In genomic region chr2:10305715-10306114, GRCh38 we compare ENCODE assay signal across 7 cellular contexts. TPM values are rescaled to one million over a fixed set of nuclear protein-coding genes. Genes with fewer than 3 reads are reported as not detected.
DNase-seq lines count a peak whose midpoint lies in the region; ATAC-seq, FAIRE-seq and TF ChIP-seq lines count a peak whose summit lies in the region.

No MANE protein-coding gene starts in this region.

- TF ChIP-seq EP300 in H1 (IDR thresholded peaks at IDR 0.05; ENCODE audit: borderline replicate concordance in 1 of 2, low read depth in 2 of 2, low read length in 2 of 2): no peak

- H3K56ac ChIP-seq in H1 (replicated peaks; ENCODE audit: insufficient read length, low read depth, low read length): no peak overlapping the region

- DNase-seq in HFF-Myc (ENCODE audit: extremely low read depth, low read depth) (no peak), H1 (ENCODE audit: low read depth in 1 of 2, low spot score in 2 of 2) (no peak), NCI-H1048 (lab: John Stamatoyannopoulos, UW) (no peak), prostate gland (ENCODE audit: low spot score) (no peak)
- peak; percentile 78 for DNase-seq in activated CD4-positive, alpha-beta T cell treated with anti-CD3 and anti-CD28 coated beads for 36 hours
- DNase-seq in stimulated activated CD4-positive, alpha-beta T cell treated with anti-CD3 and anti-CD28 coated beads, Interleukin-4, amount 100 ng/mL, for 24 hours: peak; percentile 40

- H3K23me2 ChIP-seq in H1 (ENCODE audit: low read depth, low read length): peaks cover 19% of the 10 kb centered on the region

- POLR2A ChIA-PET in activated CD4-positive, alpha-beta T cell treated with anti-CD3 and anti-CD28 coated beads for 36 hours (lab: Charles Lee): interaction anchor here (0.6 to 1.1 kb wide), 5 partner anchors 104 to 1624 kb away, joined by 3 to 9 read pairs (median 4); partner anchors contain the start of gene ID2
- POLR2A ChIA-PET in H1 (lab: Charles Lee; ENCODE audit: partially characterized antibody): interaction anchor here (1.0 to 1.8 kb wide), 2 partner anchors 9 to 114 kb away, joined by 3 to 5 read pairs; no protein-coding TSS in a partner anchor

- no peak overlapping the region for H2AK5ac ChIP-seq in H1 (ENCODE audit: low read depth, low read length)

- no peaks in the 10 kb centered on the region for H3K9me3 Mint-ChIP-seq in activated CD4-positive, alpha-beta T cell treated with anti-CD3 and anti-CD28 coated beads for 36 hours (ENCODE audit: low read depth)

- no peaks in the 10 kb centered on the region for H3K36me3 ChIP-seq in H1 (ENCODE audit: control insufficient read depth in 2 of 4, insufficient read depth in 4 of 4, low read length in 3 of 4)
- H3K36me3 ChIP-seq in prostate gland: no peaks in the 10 kb centered on the region

- H2BK5ac ChIP-seq in H1 (ENCODE audit: low read depth, low read length): no peak overlapping the region

- H2BK120ac ChIP-seq in H1 (replicated peaks; ENCODE audit: low read depth, low read length): no peak overlapping the region

- H3K18ac ChIP-seq in H1 (ENCODE audit: extremely low read depth, low read length): no peak overlapping the region

- no peak overlapping the region for H2AFZ ChIP-seq in H1 (ENCODE audit: low read length)

- H3K4me3 Mint-ChIP-seq in activated CD4-positive, alpha-beta T cell treated with anti-CD3 and anti-CD28 coated beads for 36 hours: peak overlapping the region; percentile 100

- H3K4ac ChIP-seq in H1 (replicated peaks; ENCODE audit: insufficient read length, low read depth, low read length): no peak overlapping the region

- CTCF ChIA-PET in activated CD4-positive, alpha-beta T cell treated with anti-CD3 and anti-CD28 coated beads for 36 hours (lab: Charles Lee): interaction anchor here (0.6 to 10.3 kb wide), 5 partner anchors 24 to 103 kb away, joined by 3 to 88 read pairs (median 3); no protein-coding TSS in a partner anchor
- CTCF ChIA-PET in H1 (lab: Charles Lee; ENCODE audit: partially characterized antibody): interaction anchor here (0.7 to 4.8 kb wide), 30 partner anchors 9 to 606 kb away, joined by 3 to 32 read pairs (median 4); partner anchors contain the start of gene KCNF1

- no peak overlapping the region for H3K23ac ChIP-seq in H1 (ENCODE audit: insufficient read length)

- peaks cover 69% of the 10 kb centered on the region for H3K4me1 Mint-ChIP-seq in activated CD4-positive, alpha-beta T cell treated with anti-CD3 and anti-CD28 coated beads for 36 hours

- H4K8ac ChIP-seq in H1 (ENCODE audit: extremely low read depth, insufficient read depth, low read length): no peak overlapping the region

- no peak overlapping the region for H4K91ac ChIP-seq in H1 (replicated peaks; ENCODE audit: insufficient read length, low read length)

- H3K36me3 Mint-ChIP-seq in activated CD4-positive, alpha-beta T cell treated with anti-CD3 and anti-CD28 coated beads for 36 hours (ENCODE audit: low read depth): peaks cover 7% of the 10 kb centered on the region

- peak overlapping the region; percentile 72 for H3K27ac Mint-ChIP-seq in activated CD4-positive, alpha-beta T cell treated with anti-CD3 and anti-CD28 coated beads for 36 hours

- peaks cover 0 to 10% (median 8%) of the 10 kb centered on the region in 4 experiments; a peak in 6 of 7 replicates for H3K4me1 ChIP-seq in H1 (replicated peaks in 1 of 4; ENCODE audit: control insufficient read depth in 3 of 4, insufficient read depth in 4 of 4, low read length in 3 of 4)
- H3K4me1 ChIP-seq in prostate gland (replicated peaks): peaks cover 3% of the 10 kb centered on the region

- 0 out of 2 replicates have a peak, but pooled peaks cover 3% of the 10 kb centered on the region for H3K79me1 ChIP-seq in H1 (ENCODE audit: low read depth, low read length)

- no peak overlapping the region for H2BK15ac ChIP-seq in H1 (ENCODE audit: low read length)

- ATAC-seq in activated CD4-positive, alpha-beta T cell treated with anti-CD3 and anti-CD28 coated beads for 36 hours: peak; percentile 45
- no peak for ATAC-seq in HG03442 (IDR thresholded peaks at IDR 0.05; ENCODE audit: unreplicated experiment)

- H3K27me3 ChIP-seq in H1 (replicated peaks in 1 of 4; ENCODE audit: control insufficient read depth in 3 of 4, extremely low read depth in 1 of 4, insufficient read depth in 3 of 4, low read length in 3 of 4) (peaks cover 11 to 38% (median 32%) of the 10 kb centered on the region in 4 experiments), prostate gland (replicated peaks; ENCODE audit: insufficient read depth) (no peaks in the 10 kb centered on the region)

- H3K14ac ChIP-seq in H1 (ENCODE audit: insufficient read length): no peak overlapping the region

- H4K5ac ChIP-seq in H1 (ENCODE audit: insufficient read length, low read depth, low read length): no peak overlapping the region

- H3K27me3 Mint-ChIP-seq in activated CD4-positive, alpha-beta T cell treated with anti-CD3 and anti-CD28 coated beads for 36 hours: no peaks in the 10 kb centered on the region

- TF ChIP-seq POLR2A in H1 (IDR thresholded peaks at IDR 0.05; ENCODE audit: control extremely low read depth in 1 of 2, low read depth in 2 of 2, low read length in 2 of 2): no peak
- TF ChIP-seq POLR2A in prostate gland (IDR thresholded peaks at IDR 0.05): no peak

- TF ChIP-seq RAD21 in H1 (IDR thresholded peaks at IDR 0.05 in 1 of 2, conservative IDR thresholded peaks at IDR 0.05 in 1 of 2; ENCODE audit: low read depth in 2 of 2, low read length in 2 of 2): peak; percentile 38 to 60

- H3K4me2 ChIP-seq in H1 (ENCODE audit: insufficient read depth in 1 of 2, low read depth in 2 of 2, low read length in 2 of 2): no peak overlapping the region

- H3K27ac ChIP-seq in H1 (ENCODE audit: low read depth, low read length) (no peak overlapping the region), prostate gland (no peak overlapping the region)

- peaks cover 4 to 8% of the 10 kb centered on the region in 2 experiments for H4K20me1 ChIP-seq in H1 (replicated peaks in 1 of 2; ENCODE audit: control insufficient read depth in 1 of 2, insufficient read depth in 2 of 2, low read length in 2 of 2)

- no peak overlapping the region for H2BK20ac ChIP-seq in H1 (ENCODE audit: low read length)

- TF ChIP-seq CTCF in HFF-Myc (IDR thresholded peaks at IDR 0.05; ENCODE audit: low read depth, low read length, missing control alignments) (peak; percentile 22), H1 (IDR thresholded peaks at IDR 0.05; ENCODE audit: control extremely low read depth in 1 of 3, insufficient read depth in 1 of 3, low read depth in 1 of 3, low read length in 3 of 3) (peak; percentile 43 to 51 (median 49)), prostate gland (IDR thresholded peaks at IDR 0.05) (no peak)

- FAIRE-seq in H1 (lab: Jason Lieb, UNC): no peak

- no peaks in the 10 kb centered on the region for H3K79me2 ChIP-seq in H1 (ENCODE audit: control insufficient read depth in 1 of 2, insufficient read depth in 2 of 2, low read length in 2 of 2)

- H3K9ac ChIP-seq in H1 (replicated peaks in 1 of 4; ENCODE audit: extremely low read depth in 1 of 4, low read depth in 3 of 4, low read length in 3 of 4): no peak overlapping the region

- no peak overlapping the region for H2BK12ac ChIP-seq in H1 (ENCODE audit: low read depth, low read length)

- intact Hi-C loops in activated CD4-positive, alpha-beta T cell treated with anti-CD3 and anti-CD28 coated beads for 36 hours (cut with DNase I, micrococcal nuclease): loop anchor here (1.0 to 10.0 kb wide), 4 partner anchors 25 to 1471 kb away; partner anchors contain the start of genes KIDINS220 (in 1 of the 2) and NOL10 (in 1 of the 2)
- intact Hi-C loops in prostate gland (cut with DNase I): no loop called here

- peak overlapping the region; percentile 94 for H3K4me3 ChIP-seq in HFF-Myc (replicated peaks; ENCODE audit: low read depth, low read length)
- H3K4me3 ChIP-seq in H1 (ENCODE audit: extremely low read depth in 1 of 4, insufficient read depth in 2 of 4, low read depth in 3 of 4, low read length in 4 of 4): no peak overlapping the region
- no peak overlapping the region for H3K4me3 ChIP-seq in prostate gland

- no peaks in the 10 kb centered on the region for H3K9me3 ChIP-seq in H1 (ENCODE audit: insufficient read depth in 2 of 2, low read depth in 1 of 2, low read length in 1 of 2)
- H3K9me3 ChIP-seq in prostate gland: no peaks in the 10 kb centered on the region

- whole genome bisulfite sequencing in H1 (ENCODE audit: extremely low coverage in 1 of 2, insufficient coverage in 1 of 2, insufficient read length in 1 of 2, insufficient replicate concordance in 2 of 2, low coverage in 1 of 2, low lambda C conversion rate in 2 of 2, missing lambda C conversion rate in 1 of 2), 2 experiments: 74% methylated on average over 10 of the region's 10 CpGs; no CpG with 5 or more reads in 1 of the 2 experiments
- 88% methylated on average over 10 of the region's 10 CpGs for WGBS in prostate gland

TF ChIP-seq in H1, 55 proteins besides CTCF, POLR2A, EP300 and RAD21 (continues in another document):
- TF ChIP-seq CEBPB (IDR thresholded peaks at IDR 0.05; ENCODE audit: low read depth, low read length): no peak
- no peak for TF ChIP-seq E2F6 (IDR thresholded peaks at IDR 0.05)
- no peak for TF ChIP-seq SIRT6 (IDR thresholded peaks at IDR 0.05; ENCODE audit: low read length)
- no peak for TF ChIP-seq BCL11A (IDR thresholded peaks at IDR 0.05; ENCODE audit: low read depth in 2 of 2, low read length in 2 of 2)
- no peak for TF ChIP-seq TEAD4 (IDR thresholded peaks at IDR 0.05; ENCODE audit: low read depth, low read length)

RNA-seq across cellular contexts. Expression of gene HPCAL1, which starts 3.0 kb away (rescaled TPM):
- total RNA-seq in activated CD4-positive, alpha-beta T cell treated with anti-CD3 and anti-CD28 coated beads for 36 hours: 100 to 1,000 TPM; 109 to 114 TPM
- total RNA-seq in H1 (2021; fragmentation: NEBNext Ultra II Directional; extraction: Animal tissue kit (Norgen Biotek cat#: 25700)): 8.6 and 8.7 TPM in 2 replicates
- polyA plus RNA-seq in H1 (2011; rRNA removed): 5.8 and 11.5 TPM in 2 replicates
- polyA plus RNA-seq in H1 (2011; cell fraction: cytosol; rRNA removed): 5.9 TPM
- 9.7 TPM for polyA plus RNA-seq in H1 (2011; cell fraction: nucleus; rRNA removed)
- 4.4 to 8.2 TPM (median 6.6 TPM) in 4 replicates for polyA plus RNA-seq in H1 (2012, experiment 1 of 2)
- polyA plus RNA-seq in H1 (2012, experiment 2 of 2): 6.9 TPM
- 7.8 TPM for polyA plus RNA-seq in H1 (2013, experiment 1 of 2)
- 8.1 TPM for polyA plus RNA-seq in H1 (2013, experiment 2 of 2)
- polyA minus RNA-seq in H1 (2011; rRNA and poly(A)+ RNA removed): 2.1 and 2.6 TPM in 2 replicates
- 4.3 TPM for polyA minus RNA-seq in H1 (2011; cell fraction: cytosol; rRNA and poly(A)+ RNA removed)
- polyA minus RNA-seq in H1 (2011; cell fraction: nucleus; rRNA and poly(A)+ RNA removed): 3.9 TPM
- 100 to 1,000 TPM in 1 of 2 donors, 10 to 100 TPM in 1; 22.5 to 203 TPM for total RNA-seq in prostate gland

Comparison
In these comparisons a context has a peak if more than half of its experiments do, and no peak if none do; other contexts are left out.
1. DNase-seq: peak in activated CD4-positive, alpha-beta T cell treated with anti-CD3 and anti-CD28 coated beads for 36 hours (single experiment) and stimulated activated CD4-positive, alpha-beta T cell treated with anti-CD3 and anti-CD28 coated beads, Interleukin-4, amount 100 ng/mL, for 24 hours (single experiment); none in HFF-Myc (single experiment), H1 (0 of 2), NCI-H1048 (single experiment) and prostate gland (single experiment).
2. CTCF ChIP-seq: peak in HFF-Myc (single experiment) and H1 (3 of 3); none in prostate gland (0 of 4).